16 cellular contexts compared by ENCODE assay signal in the genomic region with DNA sequence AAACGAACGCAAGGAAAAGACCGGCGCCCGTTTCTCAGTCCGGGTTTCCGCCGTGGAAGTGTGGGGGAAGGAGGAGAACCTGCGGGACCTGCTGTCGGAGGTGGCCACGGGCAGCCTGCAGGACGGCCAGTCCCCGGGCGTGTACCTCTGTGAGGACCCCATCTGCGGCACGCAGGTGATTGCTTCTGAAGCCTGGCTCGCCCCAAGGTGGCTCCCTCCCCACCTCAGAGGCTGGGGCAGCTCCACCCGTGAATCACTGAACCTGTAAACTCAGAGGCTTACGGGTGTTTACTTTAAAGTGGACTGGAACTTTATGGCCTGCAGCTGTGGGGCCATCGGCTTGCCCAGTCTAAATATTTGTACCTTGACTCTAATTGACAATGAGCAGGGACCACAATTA.
"Had no signal": no experiment of that assay in that cellular context is flagged by ENCODE, and none has a peak within 500 bp of the region (broad histone marks: within the 10 kb centered on the region; RNA-seq: fewer than 3 reads in every experiment).

No MANE protein-coding gene starts in this region.

- H3K27ac ChIP-seq: esophagus squamous epithelium, heart left ventricle, neural progenitor cell, pancreas, testis, WERI-Rb-1 had no signal

- H3K27me3 ChIP-seq: esophagus squamous epithelium, heart left ventricle, neural progenitor cell, pancreas, testis had no signal

- ATAC-seq: activated T-helper 17 cell treated with anti-CD3 and anti-CD28 coated beads, Interleukin-2, amount 50 U/mL, for 72 hours; heart left ventricle; left ventricle myocardium superior; stimulated activated naive CD8-positive, alpha-beta T cell treated with anti-CD3 and anti-CD28 coated beads, Interleukin-15, amount 100 ng/mL, for 72 hours had no signal

- H3K4me1 ChIP-seq: neural progenitor cell, pancreas, testis had no signal

- H3K4me3 ChIP-seq: esophagus squamous epithelium, heart left ventricle, neural progenitor cell, pancreas, testis had no signal

- H3K36me3 ChIP-seq: esophagus squamous epithelium, heart left ventricle, neural progenitor cell, pancreas, WERI-Rb-1 had no signal

- H3K9ac ChIP-seq: neural progenitor cell had no signal

- H3K9me3 ChIP-seq: esophagus squamous epithelium, heart left ventricle, pancreas, testis had no signal

- DNase-seq: activated CD4-positive, alpha-beta T cell treated with anti-CD3 and anti-CD28 coated beads for 48 hours; activated naive CD4-positive, alpha-beta T cell treated with anti-CD3 and anti-CD28 coated beads for 36 hours; esophagus squamous epithelium; foreskin melanocyte; heart left ventricle; left ventricle myocardium superior; pancreas; stimulated activated CD4-positive, alpha-beta T cell treated with anti-CD3 and anti-CD28 coated beads, Interleukin-15, amount 100 ng/mL, for 24 hours; stimulated activated CD4-positive, alpha-beta T cell treated with anti-CD3 and anti-CD28 coated beads, Interleukin-4, amount 100 ng/mL, for 24 hours; stimulated activated naive CD8-positive, alpha-beta T cell treated with anti-CD3 and anti-CD28 coated beads, Interleukin-15, amount 100 ng/mL, for 72 hours; testis; WERI-Rb-1 had no signal

- H2AFZ ChIP-seq: neural progenitor cell had no signal

- H3K4me2 ChIP-seq: neural progenitor cell had no signal

- FAIRE-seq: astrocyte, islet of Langerhans, pancreas had no signal
